In the genomic region with DNA sequence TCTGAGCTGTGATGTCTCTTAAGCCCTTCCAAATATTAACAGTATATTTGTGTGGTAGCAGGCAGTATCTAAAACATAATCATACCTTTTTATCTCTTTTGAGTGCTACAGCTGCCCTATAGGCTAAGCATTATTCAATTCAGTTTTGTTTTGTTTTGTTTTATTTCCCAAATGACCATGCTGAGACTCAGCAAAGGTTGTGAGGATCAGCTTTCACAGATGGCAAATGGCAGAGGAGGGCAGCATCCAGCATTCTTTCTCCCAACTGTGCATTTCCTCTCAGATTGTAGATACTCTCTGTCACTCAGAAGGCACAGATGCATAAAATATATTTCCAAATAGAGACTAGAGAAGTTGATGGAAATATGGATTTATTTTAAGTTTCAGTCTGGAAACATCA, we compare ENCODE assay signal across 24 cellular contexts.
"Had no signal": no experiment of that assay in that cellular context is flagged by ENCODE, and none has a peak within 500 bp of the region (broad histone marks: within the 10 kb centered on the region; RNA-seq: fewer than 3 reads in every experiment).

No MANE protein-coding gene starts in this region.

- DNase-seq: activated CD4-positive, alpha-beta T cell treated with anti-CD3 and anti-CD28 coated beads for 1 hour; activated CD4-positive, alpha-beta T cell treated with anti-CD3 and anti-CD28 coated beads, Interleukin-2, amount 50 U/mL, for 1 hour; activated CD8-positive, alpha-beta T cell treated with anti-CD3 and anti-CD28 coated beads, Interleukin-2, amount 10 ng/mL, durations not matched to agents 7 days and 5 days; activated gamma-delta T cell; activated naive CD4-positive, alpha-beta T cell treated with anti-CD3 and anti-CD28 coated beads, Interleukin-2, amount 50 U/mL, for 16 hours; central memory CD4-positive, alpha-beta T cell; dermis blood vessel endothelial cell; effector memory CD4-positive, alpha-beta T cell; gastrocnemius medialis; head of caudate nucleus; islet precursor cell; left cardiac atrium; mesenchymal stem cell; mucosa of descending colon; naive B cell; ovary; right cardiac atrium; stimulated activated CD4-positive, alpha-beta T cell treated with anti-CD3 and anti-CD28 coated beads, Interleukin-12 subunit alpha, Interleukin-12 subunit beta, amount 100 ng/mL, for 4 hours; stimulated activated CD4-positive, alpha-beta T cell treated with anti-CD3 and anti-CD28 coated beads, Interleukin-4, amount 100 ng/mL, for 4 hours; stimulated activated naive CD8-positive, alpha-beta T cell treated with anti-CD3 and anti-CD28 coated beads, Interleukin-15, Interleukin-2, amounts not matched to agents 100 U/mL and 50 U/mL, for 24 hours; T-helper 9 cell had no signal

- H3K36me3 ChIP-seq: ascending aorta, esophagus muscularis mucosa, gastrocnemius medialis, ovary had no signal

- H3K4me1 Mint-ChIP-seq: naive B cell had no signal

- H3K9me3 Mint-ChIP-seq: activated T-helper 1 cell treated with anti-CD3 and anti-CD28 coated beads, Interleukin-12 subunit alpha, Interleukin-12 subunit beta, Interleukin-2, Interleukin-4 antibody, amounts not matched to agents 30 ng/mL and 10 ng/mL and 1 ng/mL, durations not matched to agents 14 hours and 24 hours and 36 hours; naive B cell had no signal

- H3K27me3 ChIP-seq: ascending aorta, esophagus muscularis mucosa, gastrocnemius medialis, ovary had no signal

- H3K9me3 ChIP-seq: ascending aorta, esophagus muscularis mucosa, gastrocnemius medialis, mucosa of descending colon, ovary had no signal

- H3K27ac Mint-ChIP-seq: activated CD8-positive, alpha-beta T cell treated with anti-CD3 and anti-CD28 coated beads, Interleukin-2, amount 10 ng/mL, durations not matched to agents 7 days and 5 days; activated T-helper 1 cell treated with anti-CD3 and anti-CD28 coated beads, Interleukin-12 subunit alpha, Interleukin-12 subunit beta, Interleukin-2, Interleukin-4 antibody, amounts not matched to agents 30 ng/mL and 10 ng/mL and 1 ng/mL, durations not matched to agents 14 hours and 24 hours and 36 hours; naive B cell had no signal

- H3K27ac ChIP-seq: ascending aorta, gastrocnemius medialis, ovary had no signal

- H3K36me3 Mint-ChIP-seq: naive B cell had no signal

- H3K4me3 ChIP-seq: ascending aorta, esophagus muscularis mucosa, gastrocnemius medialis, mucosa of descending colon, ovary had no signal

- H3K4me3 Mint-ChIP-seq: activated CD8-positive, alpha-beta T cell treated with anti-CD3 and anti-CD28 coated beads, Interleukin-2, amount 10 ng/mL, durations not matched to agents 7 days and 5 days; activated T-helper 1 cell treated with anti-CD3 and anti-CD28 coated beads, Interleukin-12 subunit alpha, Interleukin-12 subunit beta, Interleukin-2, Interleukin-4 antibody, amounts not matched to agents 30 ng/mL and 10 ng/mL and 1 ng/mL, durations not matched to agents 14 hours and 24 hours and 36 hours; naive B cell had no signal

- H3K27me3 Mint-ChIP-seq: naive B cell had no signal
